16 cellular contexts compared by ENCODE assay signal in genomic region chr17:65270932-65271700, GRCh38.
"Had no signal": no experiment of that assay in that cellular context is flagged by ENCODE, and none has a peak within 500 bp of the region (broad histone marks: within the 10 kb centered on the region; RNA-seq: fewer than 3 reads in every experiment).

No MANE protein-coding gene starts in this region.

- DNase-seq: activated CD4-positive, alpha-beta T cell treated with anti-CD3 and anti-CD28 coated beads for 48 hours; activated naive CD4-positive, alpha-beta T cell treated with anti-CD3 and anti-CD28 coated beads, Interleukin-2, amount 10 ng/mL, durations not matched to agents 7 days and 5 days; adrenal gland; dorsolateral prefrontal cortex; heart right ventricle; left ventricle myocardium inferior; mesendoderm; right cardiac atrium; spleen; stimulated activated CD4-positive, alpha-beta T cell treated with anti-CD3 and anti-CD28 coated beads, Interleukin-1b, Interleukin-23, amount 100 ng/mL, for 48 hours; stimulated activated naive B cell treated with anti-CD40 and anti-IgM and Interleukin-4, amounts not matched to agents 10 μg/mL and 1 μg/mL and 100 μg/mL, for 72 hours; T-helper 17 cell had no signal

- H3K4me3 Mint-ChIP-seq: activated naive CD4-positive, alpha-beta T cell treated with anti-CD3 and anti-CD28 coated beads, Interleukin-2, amount 10 ng/mL, durations not matched to agents 7 days and 5 days; activated T-helper 17 cell treated with anti-CD3 and anti-CD28 coated beads, Interleukin-2, amount 50 U/mL, for 72 hours; stimulated activated naive B cell treated with anti-CD40 and anti-IgM and Interleukin-4, amounts not matched to agents 10 μg/mL and 1 μg/mL and 100 μg/mL, for 72 hours; T-helper 17 cell; WTC11 had no signal

- H3K36me3 Mint-ChIP-seq: activated naive CD4-positive, alpha-beta T cell treated with anti-CD3 and anti-CD28 coated beads, Interleukin-2, amount 10 ng/mL, durations not matched to agents 7 days and 5 days; stimulated activated naive B cell treated with anti-CD40 and anti-IgM and Interleukin-4, amounts not matched to agents 10 μg/mL and 1 μg/mL and 100 μg/mL, for 72 hours had no signal

- H3K9me3 Mint-ChIP-seq: activated T-helper 17 cell treated with anti-CD3 and anti-CD28 coated beads, Interleukin-2, amount 50 U/mL, for 72 hours had no signal

- ATAC-seq: activated T-helper 17 cell treated with anti-CD3 and anti-CD28 coated beads, Interleukin-2, amount 50 U/mL, for 72 hours; esophagus mucosa; heart right ventricle; right cardiac atrium; SK-N-SH treated with all-trans-retinoic acid at 6 μM for 48 hours; stimulated activated naive B cell treated with anti-CD40 and anti-IgM and Interleukin-4, amounts not matched to agents 10 μg/mL and 1 μg/mL and 100 μg/mL, for 72 hours; T-helper 17 cell; WTC11 had no signal

- H3K27ac Mint-ChIP-seq: activated naive CD4-positive, alpha-beta T cell treated with anti-CD3 and anti-CD28 coated beads, Interleukin-2, amount 10 ng/mL, durations not matched to agents 7 days and 5 days; activated T-helper 17 cell treated with anti-CD3 and anti-CD28 coated beads, Interleukin-2, amount 50 U/mL, for 72 hours; stimulated activated naive B cell treated with anti-CD40 and anti-IgM and Interleukin-4, amounts not matched to agents 10 μg/mL and 1 μg/mL and 100 μg/mL, for 72 hours; T-helper 17 cell; WTC11 had no signal

- H3K4me1 Mint-ChIP-seq: activated T-helper 17 cell treated with anti-CD3 and anti-CD28 coated beads, Interleukin-2, amount 50 U/mL, for 72 hours; stimulated activated naive B cell treated with anti-CD40 and anti-IgM and Interleukin-4, amounts not matched to agents 10 μg/mL and 1 μg/mL and 100 μg/mL, for 72 hours had no signal
